21 cellular contexts compared by ENCODE assay signal in the genomic region with DNA sequence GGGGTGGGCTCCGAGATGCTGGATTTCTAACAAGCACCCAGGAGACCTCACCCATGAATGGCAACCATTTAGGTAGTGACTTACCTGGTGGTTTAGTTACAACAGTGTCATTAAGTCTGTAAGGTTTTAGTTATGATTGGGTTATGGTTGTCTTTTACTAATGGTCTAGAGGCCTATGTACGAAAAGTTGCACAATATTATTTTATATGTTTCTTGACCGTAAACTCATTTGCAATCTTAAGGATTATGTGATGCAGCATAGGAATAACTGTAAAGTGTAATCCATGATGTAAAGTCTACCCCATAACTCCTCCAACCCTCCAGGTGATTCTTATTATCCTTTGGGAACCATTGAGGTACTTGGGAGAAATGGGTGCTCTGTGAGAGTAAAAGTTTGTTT.
"Had no signal": no experiment of that assay in that cellular context is flagged by ENCODE, and none has a peak within 500 bp of the region (broad histone marks: within the 10 kb centered on the region; RNA-seq: fewer than 3 reads in every experiment).

No MANE protein-coding gene starts in this region.

- H3K9ac ChIP-seq: KMS-11 had no signal

- H3K4me3 ChIP-seq: MG63, SJSA1, SK-N-MC had no signal

- H3K27ac ChIP-seq: HL-60, KMS-11, SJSA1, SK-N-MC had no signal

- FAIRE-seq: HTR-8/SVneo, RCC 7860 had no signal

- DNase-seq: MG63, NCI-H1092, NCI-H1417 treated with DMSO at 0.1 percent for 48 hours, NCI-H146, NCI-H1694 treated with DMSO at 0.1 percent for 48 hours, NCI-H1930, NCI-H2081, NCI-H2107, NCI-H2227 treated with DMSO at 0.1 percent for 48 hours, NCI-H524, NCI-H526 treated with DMSO at 0.1 percent for 48 hours, NCI-H748 treated with DMSO at 0.1 percent for 48 hours, Right ventricle myocardium superior, RPMI8226, SIG-M5 had no signal

- H3K27me3 ChIP-seq: MG63, SJSA1 had no signal

- H3K36me3 ChIP-seq: MG63, SJSA1 had no signal

- H3K9me3 ChIP-seq: MG63, SJSA1 had no signal

- H3K4me2 ChIP-seq: KMS-11 had no signal
